9 cellular contexts compared by ENCODE assay signal in genomic region chr3:144197116-144197515, GRCh38.
"Had no signal": no experiment of that assay in that cellular context is flagged by ENCODE, and none has a peak within 500 bp of the region (broad histone marks: within the 10 kb centered on the region; RNA-seq: fewer than 3 reads in every experiment).

No MANE protein-coding gene starts in this region.

- ATAC-seq: HCT116, HepG2 had no signal

- H3K36me3 ChIP-seq: HAP-1 had no signal

- H3K4me3 ChIP-seq: GM23248, HAP-1 had no signal

- H3K9me3 ChIP-seq: HAP-1 had no signal

- H3K4me1 Mint-ChIP-seq: IgD-negative memory B cell had no signal

- H3K27me3 Mint-ChIP-seq: IgD-negative memory B cell had no signal

- H3K27ac Mint-ChIP-seq: HFFc6, IgD-negative memory B cell had no signal

- H3K27ac ChIP-seq: GM23248, HL-60 had no signal

- H2AFZ ChIP-seq: GM23248 had no signal

- DNase-seq: GM23248, GOT3, H7, HFFc6 had no signal

- H3K9ac ChIP-seq: GM23248 had no signal

- H3K4me3 Mint-ChIP-seq: HFFc6, IgD-negative memory B cell had no signal

- H3K4me1 ChIP-seq: HAP-1 had no signal
